10 cellular contexts compared by ENCODE assay signal in genomic region chr6:43669050-43669921, GRCh38. TPM values are rescaled to one million over a fixed set of nuclear protein-coding genes. Genes with fewer than 3 reads are reported as not detected.
DNase-seq lines count a peak whose midpoint lies in the region; ATAC-seq, FAIRE-seq and TF ChIP-seq lines count a peak whose summit lies in the region.
"Had no signal": no experiment of that assay in that cellular context is flagged by ENCODE, and none has a peak within 500 bp of the region (broad histone marks: within the 10 kb centered on the region; RNA-seq: fewer than 3 reads in every experiment).

No MANE protein-coding gene starts in this region.

- H3K9me3 ChIP-seq in HepG2 (ENCODE audit: low read length), result no peaks in the 10 kb centered on the region
- H3K9me3 ChIP-seq in right lobe of liver, result no peaks in the 10 kb centered on the region
- no peaks in the 10 kb centered on the region for H3K9me3 ChIP-seq in duodenal mucosa (ENCODE audit: control insufficient read depth in 1 of 2, low read length in 2 of 2)
- H3K9me3 ChIP-seq in muscle layer of colon (ENCODE audit: low read length), result no peaks in the 10 kb centered on the region

- CTCF ChIA-PET in HepG2 (lab: Yijun Ruan, JAX; ENCODE audit: low intra/inter-chr PET ratio, low total read pairs), result interaction anchor here (1.0 to 1.2 kb wide), 3 partner anchors 30 to 105 kb away, joined by 3 read pairs; no protein-coding TSS in a partner anchor

- DNase-seq in HepG2 (ENCODE audit: low spot score), result no peak
- no peak for DNase-seq in right lobe of liver
- DNase-seq in NCI-H82 treated with DMSO at 0.1 percent for 48 hours (lab: John Stamatoyannopoulos, UW; ENCODE audit: unreplicated experiment), result no peak
- no peak for DNase-seq in activated T-cell treated with anti-CD3 and anti-CD28 coated beads, Interleukin-2, amount 50 U/mL, for 48 hours
- DNase-seq in NK-92 treated with Interleukin-12 subunit alpha and Interleukin-12 subunit beta, amount 100 ng/mL, for 24 hours (lab: John Stamatoyannopoulos, UW), result no peak
- DNase-seq in NCI-H187 (lab: John Stamatoyannopoulos, UW), result no peak
- DNase-seq: DMS79 treated with DMSO at 0.1 percent for 48 hours had no signal

- no peak for TF ChIP-seq EP300 in HepG2 (IDR thresholded peaks at IDR 0.05; ENCODE audit: low read depth in 2 of 2, low read length in 2 of 2)
- no peak for TF ChIP-seq EP300 in HepG2 (CRISPR knock-in tag; IDR thresholded peaks at IDR 0.05; ENCODE audit: borderline replicate concordance)

- peaks cover 2 to 18% of the 10 kb centered on the region in 2 experiments; a peak in 4 of 5 replicates for H3K27me3 ChIP-seq in HepG2 (ENCODE audit: control insufficient read depth in 1 of 2, insufficient read depth in 2 of 2, low read length in 2 of 2)
- no peaks in the 10 kb centered on the region for H3K27me3 ChIP-seq in right lobe of liver
- no peaks in the 10 kb centered on the region for H3K27me3 ChIP-seq in duodenal mucosa (ENCODE audit: control insufficient read depth in 1 of 2, insufficient read depth in 2 of 2, low read length in 2 of 2)
- no peaks in the 10 kb centered on the region for H3K27me3 ChIP-seq in muscle layer of colon (ENCODE audit: control insufficient read depth in 1 of 2, insufficient read depth in 2 of 2, low read length in 2 of 2)

- TF ChIP-seq POLR2A in HepG2 (IDR thresholded peaks at IDR 0.05; ENCODE audit: insufficient read depth in 1 of 2, low read depth in 2 of 2, low read length in 2 of 2) (no peak), right lobe of liver (IDR thresholded peaks at IDR 0.05) (no peak)

- peaks cover 79% of the 10 kb centered on the region for H3K4me1 ChIP-seq in HepG2 (ENCODE audit: insufficient read depth, low read length)
- H3K4me1 ChIP-seq in right lobe of liver, result peaks cover 0 to 29% (median 3%) of the 10 kb centered on the region in 4 donors
- peaks cover 21 to 34% of the 10 kb centered on the region in 2 donors for H3K4me1 ChIP-seq in duodenal mucosa (ENCODE audit: control insufficient read depth in 1 of 2, insufficient read depth in 2 of 2, low read length in 2 of 2)
- H3K4me1 ChIP-seq in muscle layer of colon (ENCODE audit: insufficient read depth, low read length), result peaks cover 32% of the 10 kb centered on the region

- no peak overlapping the region for H3K27ac ChIP-seq in HepG2 (ENCODE audit: extremely low read length, insufficient read depth, low read length)
- H3K27ac ChIP-seq in right lobe of liver, result no peak overlapping the region
- peak overlapping the region; percentile 0 for H3K27ac ChIP-seq in duodenal mucosa (ENCODE audit: low read depth, low read length)
- peak overlapping the region; percentile 57 for H3K27ac ChIP-seq in muscle layer of colon (ENCODE audit: low read depth, low read length)

- no peak for ATAC-seq in HepG2
- ATAC-seq in right lobe of liver, result no peak

- TF ChIP-seq RAD21 in HepG2 (CRISPR knock-in tag; IDR thresholded peaks at IDR 0.05), result no peak

- intact Hi-C loops in HepG2 (cut with micrococcal nuclease; ENCODE audit: unreplicated experiment), result loop anchor here (5.0 to 10.0 kb wide), 3 partner anchors 64 to 183 kb away; no protein-coding TSS in a partner anchor
- intact Hi-C loops in right lobe of liver (cut with DNase I), result loop anchor here in 1 of 2 donors (10.0 kb wide), 1 partner anchor 416 kb away; no protein-coding TSS in a partner anchor

- no peak overlapping the region for H3K4me3 ChIP-seq in HepG2 (replicated peaks in 1 of 3; ENCODE audit: insufficient read depth in 1 of 3, low read depth in 2 of 3, low read length in 3 of 3)
- no peak overlapping the region for H3K4me3 ChIP-seq in right lobe of liver
- H3K4me3 ChIP-seq in duodenal mucosa (ENCODE audit: low read depth in 1 of 2, low read length in 2 of 2), result no peak overlapping the region
- no peak overlapping the region for H3K4me3 ChIP-seq in muscle layer of colon (ENCODE audit: low read depth in 1 of 2, low read length in 2 of 2)

- POLR2A ChIA-PET in HepG2 (lab: Yijun Ruan, JAX), result interaction anchor here (1.1 to 7.5 kb wide), 5 partner anchors 34 to 257 kb away, joined by 3 to 55 read pairs (median 6); partner anchors contain the start of genes GTPBP2, MAD2L1BP and VEGFA

- H4K20me1 ChIP-seq in HepG2 (ENCODE audit: insufficient read depth, low read length), result no peaks in the 10 kb centered on the region

- in situ Hi-C loops in HepG2 (cut with HindIII; ENCODE audit: extremely low pct_ligation_motif_present, low pct_unique_long_range_greater_than_20kb), result loop anchor here (5.0 kb wide), 1 partner anchor 408 kb away; no protein-coding TSS in a partner anchor

- TSS peak; percentile 22 for BruUV-seq in HepG2 (replicated peaks; lab: Mats Ljungman, UMichigan)

- no peak for FAIRE-seq in HepG2 (lab: Jason Lieb, UNC)

- WGBS in HepG2 (ENCODE audit: low lambda C conversion rate), result 91% methylated on average over 9 of the region's 15 CpGs
- no CpG with 5 or more reads among the region's 15 CpGs for WGBS in right lobe of liver (ENCODE audit: insufficient coverage, low coverage, low lambda C conversion rate, missing lambda C conversion rate)

- no peak overlapping the region; the same call in 1 of the 2 replicates for H3K9ac ChIP-seq in HepG2 (ENCODE audit: insufficient read depth, low read depth, low read length)
- peak overlapping the region in 1 of 2 donors; percentile 6 for H3K9ac ChIP-seq in duodenal mucosa (ENCODE audit: low read depth in 1 of 2, low read length in 2 of 2)
- no peak overlapping the region for H3K9ac ChIP-seq in muscle layer of colon (ENCODE audit: low read length)

- no peaks in the 10 kb centered on the region for H3K79me2 ChIP-seq in HepG2 (ENCODE audit: insufficient read depth, low read length)

- no peak overlapping the region for H2AFZ ChIP-seq in HepG2 (ENCODE audit: low read length)

- no peak for TF ChIP-seq CTCF in HepG2 (CRISPR knock-in tag; IDR thresholded peaks at IDR 0.05)
- TF ChIP-seq CTCF in right lobe of liver (IDR thresholded peaks at IDR 0.05), result no peak

- peaks cover 11 to 22% of the 10 kb centered on the region in 2 experiments for H3K36me3 ChIP-seq in HepG2 (replicated peaks in 1 of 2; ENCODE audit: control insufficient read depth in 1 of 2, insufficient read depth in 2 of 2, low read length in 2 of 2)
- peaks cover 0 to 11% (median 4%) of the 10 kb centered on the region in 4 donors for H3K36me3 ChIP-seq in right lobe of liver
- peaks cover 27 to 33% of the 10 kb centered on the region in 2 donors for H3K36me3 ChIP-seq in duodenal mucosa (ENCODE audit: control insufficient read depth in 1 of 2, insufficient read depth in 2 of 2, low read length in 2 of 2)
- H3K36me3 ChIP-seq in muscle layer of colon (ENCODE audit: insufficient read depth, low read length), result peaks cover 31% of the 10 kb centered on the region

- H3K4me2 ChIP-seq in HepG2 (ENCODE audit: low read depth, low read length), result no peak overlapping the region

RNA-seq across cellular contexts. Expression of gene MRPS18A, which starts 18.3 kb away (rescaled TPM):
- total RNA-seq in HepG2 (2016; rRNA removed; fragmentation: Illumina TruSeq; extraction: Trizol) (89.1 and 100 TPM in 2 replicates), right lobe of liver (10 to 100 TPM; 23.5 to 45.4 (median 25.6) TPM)
- 51.0 and 53.1 TPM in 2 replicates for total RNA-seq in HepG2 (2016; cell fraction: cytosol; rRNA removed; fragmentation: Illumina TruSeq; extraction: Trizol; ENCODE audit: low read depth)
- 92.0 and 115 TPM in 2 replicates for total RNA-seq in HepG2 (2016; cell fraction: insoluble cytoplasmic fraction; rRNA removed; fragmentation: Illumina TruSeq; extraction: Trizol)
- total RNA-seq in HepG2 (2016; cell fraction: membrane; rRNA removed; fragmentation: Illumina TruSeq; extraction: Trizol), result 52.2 and 52.5 TPM in 2 replicates
- 44.5 and 50.5 TPM in 2 replicates for total RNA-seq in HepG2 (2016; cell fraction: nucleus; rRNA removed; fragmentation: Illumina TruSeq; extraction: Trizol)
- 87.8 and 102 TPM in 2 replicates for polyA plus RNA-seq in HepG2 (2011; rRNA removed)
- polyA plus RNA-seq in HepG2 (2011; cell fraction: cytosol; rRNA removed), result 108 and 150 TPM in 2 replicates
- polyA plus RNA-seq in HepG2 (2011; cell fraction: nucleus; rRNA removed), result 43.7 and 43.9 TPM in 2 replicates
- polyA plus RNA-seq in HepG2 (2012), result 56.6 and 66.1 TPM in 2 replicates
- polyA plus RNA-seq in HepG2 (2016; cell fraction: cytosol; fragmentation: Illumina TruSeq; extraction: Trizol; ENCODE audit: low read depth), result 59.0 and 63.6 TPM in 2 replicates
- 121 and 138 TPM in 2 replicates for polyA plus RNA-seq in HepG2 (2016; cell fraction: insoluble cytoplasmic fraction; fragmentation: Illumina TruSeq; extraction: Trizol; ENCODE audit: low read depth)
- polyA plus RNA-seq in HepG2 (2016; cell fraction: membrane; fragmentation: Illumina TruSeq; extraction: Trizol; ENCODE audit: low read depth), result 49.5 and 50.7 TPM in 2 replicates
- polyA plus RNA-seq in HepG2 (2016; cell fraction: nucleus; fragmentation: Illumina TruSeq; extraction: Trizol; ENCODE audit: insufficient read depth, low read depth), result 49.3 and 56.1 TPM in 2 replicates
- polyA minus RNA-seq in HepG2 (2011; rRNA and poly(A)+ RNA removed; ENCODE audit: low replicate concordance), result 146 and 147 TPM in 2 replicates
- polyA minus RNA-seq in HepG2 (2011; cell fraction: cytosol; rRNA and poly(A)+ RNA removed), result 32.4 and 35.6 TPM in 2 replicates
- 65.1 and 66.4 TPM in 2 replicates for polyA minus RNA-seq in HepG2 (2011; cell fraction: nucleus; rRNA and poly(A)+ RNA removed)

RNA-seq across cellular contexts. Expression of gene RSPH9, which starts 24.4 kb away (rescaled TPM):
- total RNA-seq in HepG2 (2016; rRNA removed; fragmentation: Illumina TruSeq; extraction: Trizol) (0.04 TPM in 1 of 2 replicates, not detected in the other), right lobe of liver (not detected)
- not detected in 2 replicates for total RNA-seq in HepG2 (2016; cell fraction: cytosol; rRNA removed; fragmentation: Illumina TruSeq; extraction: Trizol; ENCODE audit: low read depth)
- total RNA-seq in HepG2 (2016; cell fraction: insoluble cytoplasmic fraction; rRNA removed; fragmentation: Illumina TruSeq; extraction: Trizol), result not detected in 2 replicates
- not detected in 2 replicates for total RNA-seq in HepG2 (2016; cell fraction: membrane; rRNA removed; fragmentation: Illumina TruSeq; extraction: Trizol)
- total RNA-seq in HepG2 (2016; cell fraction: nucleus; rRNA removed; fragmentation: Illumina TruSeq; extraction: Trizol), result not detected in 2 replicates
- polyA plus RNA-seq in HepG2 (2011; rRNA removed), result not detected in 2 replicates
- not detected in 2 replicates for polyA plus RNA-seq in HepG2 (2011; cell fraction: cytosol; rRNA removed)
- 0.10 TPM in 1 of 2 replicates, not detected in the other for polyA plus RNA-seq in HepG2 (2011; cell fraction: nucleus; rRNA removed)
- 0.15 and 0.40 TPM in 2 replicates for polyA plus RNA-seq in HepG2 (2012)
- not detected in 2 replicates for polyA plus RNA-seq in HepG2 (2016; cell fraction: cytosol; fragmentation: Illumina TruSeq; extraction: Trizol; ENCODE audit: low read depth)
- not detected in 2 replicates for polyA plus RNA-seq in HepG2 (2016; cell fraction: insoluble cytoplasmic fraction; fragmentation: Illumina TruSeq; extraction: Trizol; ENCODE audit: low read depth)
- polyA plus RNA-seq in HepG2 (2016; cell fraction: membrane; fragmentation: Illumina TruSeq; extraction: Trizol; ENCODE audit: low read depth), result not detected in 2 replicates
- not detected in 2 replicates for polyA plus RNA-seq in HepG2 (2016; cell fraction: nucleus; fragmentation: Illumina TruSeq; extraction: Trizol; ENCODE audit: insufficient read depth, low read depth)
- not detected in 2 replicates for polyA minus RNA-seq in HepG2 (2011; rRNA and poly(A)+ RNA removed; ENCODE audit: low replicate concordance)
- polyA minus RNA-seq in HepG2 (2011; cell fraction: cytosol; rRNA and poly(A)+ RNA removed), result not detected in 2 replicates
- not detected in 2 replicates for polyA minus RNA-seq in HepG2 (2011; cell fraction: nucleus; rRNA and poly(A)+ RNA removed)
- total RNA-seq: HT1080 had no signal

RNA-seq across cellular contexts. Expression of gene MAD2L1BP, which starts 33.6 kb away (rescaled TPM):
- total RNA-seq in HepG2 (2016; rRNA removed; fragmentation: Illumina TruSeq; extraction: Trizol) (54.2 and 69.8 TPM in 2 replicates), right lobe of liver (10 to 100 TPM; 11.7 to 31.7 (median 14.6) TPM)
- total RNA-seq in HepG2 (2016; cell fraction: cytosol; rRNA removed; fragmentation: Illumina TruSeq; extraction: Trizol; ENCODE audit: low read depth), result 19.9 and 20.6 TPM in 2 replicates
- 51.2 and 74.6 TPM in 2 replicates for total RNA-seq in HepG2 (2016; cell fraction: insoluble cytoplasmic fraction; rRNA removed; fragmentation: Illumina TruSeq; extraction: Trizol)
- 31.1 and 31.4 TPM in 2 replicates for total RNA-seq in HepG2 (2016; cell fraction: membrane; rRNA removed; fragmentation: Illumina TruSeq; extraction: Trizol)
- total RNA-seq in HepG2 (2016; cell fraction: nucleus; rRNA removed; fragmentation: Illumina TruSeq; extraction: Trizol), result 23.1 and 28.7 TPM in 2 replicates
- 55.5 and 57.8 TPM in 2 replicates for polyA plus RNA-seq in HepG2 (2011; rRNA removed)
- polyA plus RNA-seq in HepG2 (2011; cell fraction: cytosol; rRNA removed), result 66.7 and 73.3 TPM in 2 replicates
- 28.1 and 41.3 TPM in 2 replicates for polyA plus RNA-seq in HepG2 (2011; cell fraction: nucleus; rRNA removed)
- polyA plus RNA-seq in HepG2 (2012), result 25.3 and 25.7 TPM in 2 replicates
- polyA plus RNA-seq in HepG2 (2016; cell fraction: cytosol; fragmentation: Illumina TruSeq; extraction: Trizol; ENCODE audit: low read depth), result 6.9 and 7.7 TPM in 2 replicates
- polyA plus RNA-seq in HepG2 (2016; cell fraction: insoluble cytoplasmic fraction; fragmentation: Illumina TruSeq; extraction: Trizol; ENCODE audit: low read depth), result 65.0 and 72.9 TPM in 2 replicates
- 10.2 and 12.3 TPM in 2 replicates for polyA plus RNA-seq in HepG2 (2016; cell fraction: membrane; fragmentation: Illumina TruSeq; extraction: Trizol; ENCODE audit: low read depth)
- polyA plus RNA-seq in HepG2 (2016; cell fraction: nucleus; fragmentation: Illumina TruSeq; extraction: Trizol; ENCODE audit: insufficient read depth, low read depth), result 46.3 and 54.1 TPM in 2 replicates
- 61.4 and 71.9 TPM in 2 replicates for polyA minus RNA-seq in HepG2 (2011; rRNA and poly(A)+ RNA removed; ENCODE audit: low replicate concordance)
- polyA minus RNA-seq in HepG2 (2011; cell fraction: cytosol; rRNA and poly(A)+ RNA removed), result 21.1 and 25.8 TPM in 2 replicates
- 13.6 and 19.1 TPM in 2 replicates for polyA minus RNA-seq in HepG2 (2011; cell fraction: nucleus; rRNA and poly(A)+ RNA removed)

RNA-seq across cellular contexts. Expression of gene GTPBP2, which starts 40.2 kb away (rescaled TPM):
- total RNA-seq in HepG2 (2016; rRNA removed; fragmentation: Illumina TruSeq; extraction: Trizol) (12.6 and 26.9 TPM in 2 replicates), right lobe of liver (10 to 100 TPM; 12.5 to 39.9 (median 19.2) TPM)
- 7.3 and 7.5 TPM in 2 replicates for total RNA-seq in HepG2 (2016; cell fraction: cytosol; rRNA removed; fragmentation: Illumina TruSeq; extraction: Trizol; ENCODE audit: low read depth)
- 12.6 and 27.4 TPM in 2 replicates for total RNA-seq in HepG2 (2016; cell fraction: insoluble cytoplasmic fraction; rRNA removed; fragmentation: Illumina TruSeq; extraction: Trizol)
- 12.6 and 13.7 TPM in 2 replicates for total RNA-seq in HepG2 (2016; cell fraction: membrane; rRNA removed; fragmentation: Illumina TruSeq; extraction: Trizol)
- total RNA-seq in HepG2 (2016; cell fraction: nucleus; rRNA removed; fragmentation: Illumina TruSeq; extraction: Trizol), result 33.1 and 38.3 TPM in 2 replicates
- polyA plus RNA-seq in HepG2 (2011; rRNA removed), result 88.2 and 125 TPM in 2 replicates
- polyA plus RNA-seq in HepG2 (2011; cell fraction: cytosol; rRNA removed), result 63.6 and 70.6 TPM in 2 replicates
- 320 and 379 TPM in 2 replicates for polyA plus RNA-seq in HepG2 (2011; cell fraction: nucleus; rRNA removed)
- polyA plus RNA-seq in HepG2 (2012), result 47.9 and 57.6 TPM in 2 replicates
- polyA plus RNA-seq in HepG2 (2016; cell fraction: cytosol; fragmentation: Illumina TruSeq; extraction: Trizol; ENCODE audit: low read depth), result 3.6 and 4.1 TPM in 2 replicates
- 14.0 and 17.9 TPM in 2 replicates for polyA plus RNA-seq in HepG2 (2016; cell fraction: insoluble cytoplasmic fraction; fragmentation: Illumina TruSeq; extraction: Trizol; ENCODE audit: low read depth)
- 9.7 and 10.2 TPM in 2 replicates for polyA plus RNA-seq in HepG2 (2016; cell fraction: membrane; fragmentation: Illumina TruSeq; extraction: Trizol; ENCODE audit: low read depth)
- 87.7 and 90.6 TPM in 2 replicates for polyA plus RNA-seq in HepG2 (2016; cell fraction: nucleus; fragmentation: Illumina TruSeq; extraction: Trizol; ENCODE audit: insufficient read depth, low read depth)
- polyA minus RNA-seq in HepG2 (2011; rRNA and poly(A)+ RNA removed; ENCODE audit: low replicate concordance), result 115 and 123 TPM in 2 replicates
- 22.8 and 31.0 TPM in 2 replicates for polyA minus RNA-seq in HepG2 (2011; cell fraction: cytosol; rRNA and poly(A)+ RNA removed)
- polyA minus RNA-seq in HepG2 (2011; cell fraction: nucleus; rRNA and poly(A)+ RNA removed), result 91.9 and 126 TPM in 2 replicates

Comparison
In these comparisons a context has a peak if more than half of its experiments do, and no peak if none do; other contexts are left out.
1. H3K27ac ChIP-seq: peak in duodenal mucosa (single experiment) and muscle layer of colon (single experiment); none in HepG2 (single experiment) and right lobe of liver (0 of 3).